1 cellular context compared by ENCODE assay signal in genomic region chr2:174632847-174633620, GRCh38.
TF ChIP-seq lines count a peak whose summit lies in the region.

No MANE protein-coding gene starts in this region.

TF ChIP-seq in GM12878, 131 proteins besides CTCF, POLR2A, EP300 and RAD21 (continued from another document and continues in another):
- TF ChIP-seq, protein P1, sequence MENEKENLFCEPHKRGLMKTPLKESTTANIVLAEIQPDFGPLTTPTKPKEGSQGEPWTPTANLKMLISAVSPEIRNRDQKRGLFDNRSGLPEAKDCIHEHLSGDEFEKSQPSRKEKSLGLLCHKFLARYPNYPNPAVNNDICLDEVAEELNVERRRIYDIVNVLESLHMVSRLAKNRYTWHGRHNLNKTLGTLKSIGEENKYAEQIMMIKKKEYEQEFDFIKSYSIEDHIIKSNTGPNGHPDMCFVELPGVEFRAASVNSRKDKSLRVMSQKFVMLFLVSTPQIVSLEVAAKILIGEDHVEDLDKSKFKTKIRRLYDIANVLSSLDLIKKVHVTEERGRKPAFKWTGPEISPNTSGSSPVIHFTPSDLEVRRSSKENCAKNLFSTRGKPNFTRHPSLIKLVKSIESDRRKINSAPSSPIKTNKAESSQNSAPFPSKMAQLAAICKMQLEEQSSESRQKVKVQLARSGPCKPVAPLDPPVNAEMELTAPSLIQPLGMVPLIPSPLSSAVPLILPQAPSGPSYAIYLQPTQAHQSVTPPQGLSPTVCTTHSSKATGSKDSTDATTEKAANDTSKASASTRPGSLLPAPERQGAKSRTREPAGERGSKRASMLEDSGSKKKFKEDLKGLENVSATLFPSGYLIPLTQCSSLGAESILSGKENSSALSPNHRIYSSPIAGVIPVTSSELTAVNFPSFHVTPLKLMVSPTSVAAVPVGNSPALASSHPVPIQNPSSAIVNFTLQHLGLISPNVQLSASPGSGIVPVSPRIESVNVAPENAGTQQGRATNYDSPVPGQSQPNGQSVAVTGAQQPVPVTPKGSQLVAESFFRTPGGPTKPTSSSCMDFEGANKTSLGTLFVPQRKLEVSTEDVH (IDR thresholded peaks at IDR 0.05; ENCODE audit: low read depth, partially characterized antibody), result no peak
- TF ChIP-seq PML (IDR thresholded peaks at IDR 0.05; ENCODE audit: low read length) (no peak), FOS (IDR thresholded peaks at IDR 0.05; ENCODE audit: borderline replicate concordance, extremely low read depth, insufficient read length) (no peak), IKZF1 (conservative IDR thresholded peaks at IDR 0.05) (0 out of 2 replicates have a peak, but pooled peaks have one; percentile 41), MEF2A (IDR thresholded peaks at IDR 0.05; ENCODE audit: insufficient read depth, low read depth, low read length) (no peak), ZNF384 (IDR thresholded peaks at IDR 0.05; ENCODE audit: borderline replicate concordance, low read depth, low read length) (no peak), MTA3 (IDR thresholded peaks at IDR 0.05; ENCODE audit: borderline replicate concordance, low read length) (no peak), MEF2B (IDR thresholded peaks at IDR 0.05; ENCODE audit: partially characterized antibody, poor library complexity, severe bottlenecking) (no peak), ZBED1 (IDR thresholded peaks at IDR 0.05; ENCODE audit: borderline replicate concordance) (no peak), WRNIP1 (IDR thresholded peaks at IDR 0.05; ENCODE audit: borderline replicate concordance, low read depth, low read length) (0 out of 2 replicates have a peak, but pooled peaks have one; percentile 81), KLF5 (IDR thresholded peaks at IDR 0.05; ENCODE audit: partially characterized antibody) (no peak), GATAD2B (conservative IDR thresholded peaks at IDR 0.05; ENCODE audit: low read depth) (no peak; the same call in 1 of the 2 replicates), CREB1 (IDR thresholded peaks at IDR 0.05; ENCODE audit: low read depth) (no peak), STAT3 (IDR thresholded peaks at IDR 0.05; ENCODE audit: low read depth, low read length) (no peak), SMARCA5 (IDR thresholded peaks at IDR 0.05) (peak; percentile 16; the same call in 1 of the 2 replicates), NR2C2 (IDR thresholded peaks at IDR 0.05; ENCODE audit: borderline replicate concordance, control insufficient read depth, insufficient read length, low read depth) (no peak), HDAC2 (IDR thresholded peaks at IDR 0.05) (no peak), SREBF1 (IDR thresholded peaks at IDR 0.05; ENCODE audit: low read length) (no peak), ATF7 (IDR thresholded peaks at IDR 0.05; ENCODE audit: low read depth) (no peak), GABPA (IDR thresholded peaks at IDR 0.05; ENCODE audit: low read depth) (0 out of 2 replicates have a peak, but pooled peaks have one; percentile 29), RCOR1 (conservative IDR thresholded peaks at IDR 0.05; ENCODE audit: low read depth, low read length) (no peak), KDM1A (IDR thresholded peaks at IDR 0.05; ENCODE audit: borderline replicate concordance) (no peak), CBX3 (IDR thresholded peaks at IDR 0.05; ENCODE audit: borderline replicate concordance, low read depth) (no peak), NR2F1 (conservative IDR thresholded peaks at IDR 0.05) (no peak), RB1 (IDR thresholded peaks at IDR 0.05; ENCODE audit: borderline replicate concordance) (no peak), PAX8 (IDR thresholded peaks at IDR 0.05) (no peak), ESRRA (IDR thresholded peaks at IDR 0.05; ENCODE audit: low read length) (no peak), IRF4 (IDR thresholded peaks at IDR 0.05; ENCODE audit: low read depth, low read length) (peak; percentile 65; the same call in 1 of the 2 replicates), POU2F2 (IDR thresholded peaks at IDR 0.05; ENCODE audit: borderline replicate concordance, low read depth, low read length) (no peak), SIN3A (IDR thresholded peaks at IDR 0.05; ENCODE audit: low read depth, low read length) (no peak), ZZZ3 (IDR thresholded peaks at IDR 0.05; ENCODE audit: control insufficient read depth, insufficient read length, low read depth) (no peak), JUNB (IDR thresholded peaks at IDR 0.05) (no peak), CREM (IDR thresholded peaks at IDR 0.05; ENCODE audit: low read depth) (no peak), TARDBP (IDR thresholded peaks at IDR 0.05; ENCODE audit: borderline replicate concordance) (no peak), TCF12 (IDR thresholded peaks at IDR 0.05; ENCODE audit: low read depth, low read length) (no peak), CHD4 (IDR thresholded peaks at IDR 0.05) (no peak), SMAD1 (IDR thresholded peaks at IDR 0.05; ENCODE audit: low read depth, partially characterized antibody) (no peak), MLLT1 (IDR thresholded peaks at IDR 0.05) (peak; percentile 1; the same call in 1 of the 2 replicates), ASH2L (IDR thresholded peaks at IDR 0.05; ENCODE audit: borderline replicate concordance, low read depth) (peak; percentile 88; the same call in 1 of the 2 replicates), CEBPZ (IDR thresholded peaks at IDR 0.05; ENCODE audit: low read depth, low read length) (no peak), IKZF2 (IDR thresholded peaks at IDR 0.05) (0 out of 4 replicates have a peak, but pooled peaks of 1 of the 2 experiments have one; percentile 5), FOXK2 (IDR thresholded peaks at IDR 0.05) (no peak), MTA2 (IDR thresholded peaks at IDR 0.05; ENCODE audit: low read depth) (no peak), SMC3 (IDR thresholded peaks at IDR 0.05; ENCODE audit: borderline replicate concordance, low read length) (no peak)
- TF ChIP-seq, protein P2, sequence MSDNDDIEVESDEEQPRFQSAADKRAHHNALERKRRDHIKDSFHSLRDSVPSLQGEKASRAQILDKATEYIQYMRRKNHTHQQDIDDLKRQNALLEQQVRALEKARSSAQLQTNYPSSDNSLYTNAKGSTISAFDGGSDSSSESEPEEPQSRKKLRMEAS (IDR thresholded peaks at IDR 0.05; ENCODE audit: low read depth, low read length), result no peak
- TF ChIP-seq, protein P3, sequence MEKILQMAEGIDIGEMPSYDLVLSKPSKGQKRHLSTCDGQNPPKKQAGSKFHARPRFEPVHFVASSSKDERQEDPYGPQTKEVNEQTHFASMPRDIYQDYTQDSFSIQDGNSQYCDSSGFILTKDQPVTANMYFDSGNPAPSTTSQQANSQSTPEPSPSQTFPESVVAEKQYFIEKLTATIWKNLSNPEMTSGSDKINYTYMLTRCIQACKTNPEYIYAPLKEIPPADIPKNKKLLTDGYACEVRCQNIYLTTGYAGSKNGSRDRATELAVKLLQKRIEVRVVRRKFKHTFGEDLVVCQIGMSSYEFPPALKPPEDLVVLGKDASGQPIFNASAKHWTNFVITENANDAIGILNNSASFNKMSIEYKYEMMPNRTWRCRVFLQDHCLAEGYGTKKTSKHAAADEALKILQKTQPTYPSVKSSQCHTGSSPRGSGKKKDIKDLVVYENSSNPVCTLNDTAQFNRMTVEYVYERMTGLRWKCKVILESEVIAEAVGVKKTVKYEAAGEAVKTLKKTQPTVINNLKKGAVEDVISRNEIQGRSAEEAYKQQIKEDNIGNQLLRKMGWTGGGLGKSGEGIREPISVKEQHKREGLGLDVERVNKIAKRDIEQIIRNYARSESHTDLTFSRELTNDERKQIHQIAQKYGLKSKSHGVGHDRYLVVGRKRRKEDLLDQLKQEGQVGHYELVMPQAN (conservative IDR thresholded peaks at IDR 0.05), result no peak
- TF ChIP-seq, protein P4, sequence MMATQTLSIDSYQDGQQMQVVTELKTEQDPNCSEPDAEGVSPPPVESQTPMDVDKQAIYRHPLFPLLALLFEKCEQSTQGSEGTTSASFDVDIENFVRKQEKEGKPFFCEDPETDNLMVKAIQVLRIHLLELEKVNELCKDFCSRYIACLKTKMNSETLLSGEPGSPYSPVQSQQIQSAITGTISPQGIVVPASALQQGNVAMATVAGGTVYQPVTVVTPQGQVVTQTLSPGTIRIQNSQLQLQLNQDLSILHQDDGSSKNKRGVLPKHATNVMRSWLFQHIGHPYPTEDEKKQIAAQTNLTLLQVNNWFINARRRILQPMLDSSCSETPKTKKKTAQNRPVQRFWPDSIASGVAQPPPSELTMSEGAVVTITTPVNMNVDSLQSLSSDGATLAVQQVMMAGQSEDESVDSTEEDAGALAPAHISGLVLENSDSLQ (IDR thresholded peaks at IDR 0.05), result no peak
- TF ChIP-seq, protein P5, sequence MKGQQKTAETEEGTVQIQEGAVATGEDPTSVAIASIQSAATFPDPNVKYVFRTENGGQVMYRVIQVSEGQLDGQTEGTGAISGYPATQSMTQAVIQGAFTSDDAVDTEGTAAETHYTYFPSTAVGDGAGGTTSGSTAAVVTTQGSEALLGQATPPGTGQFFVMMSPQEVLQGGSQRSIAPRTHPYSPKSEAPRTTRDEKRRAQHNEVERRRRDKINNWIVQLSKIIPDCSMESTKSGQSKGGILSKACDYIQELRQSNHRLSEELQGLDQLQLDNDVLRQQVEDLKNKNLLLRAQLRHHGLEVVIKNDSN (IDR thresholded peaks at IDR 0.05; ENCODE audit: borderline replicate concordance, extremely low read length, insufficient read depth, low read depth, low read length), result no peak
- TF ChIP-seq, protein P6, sequence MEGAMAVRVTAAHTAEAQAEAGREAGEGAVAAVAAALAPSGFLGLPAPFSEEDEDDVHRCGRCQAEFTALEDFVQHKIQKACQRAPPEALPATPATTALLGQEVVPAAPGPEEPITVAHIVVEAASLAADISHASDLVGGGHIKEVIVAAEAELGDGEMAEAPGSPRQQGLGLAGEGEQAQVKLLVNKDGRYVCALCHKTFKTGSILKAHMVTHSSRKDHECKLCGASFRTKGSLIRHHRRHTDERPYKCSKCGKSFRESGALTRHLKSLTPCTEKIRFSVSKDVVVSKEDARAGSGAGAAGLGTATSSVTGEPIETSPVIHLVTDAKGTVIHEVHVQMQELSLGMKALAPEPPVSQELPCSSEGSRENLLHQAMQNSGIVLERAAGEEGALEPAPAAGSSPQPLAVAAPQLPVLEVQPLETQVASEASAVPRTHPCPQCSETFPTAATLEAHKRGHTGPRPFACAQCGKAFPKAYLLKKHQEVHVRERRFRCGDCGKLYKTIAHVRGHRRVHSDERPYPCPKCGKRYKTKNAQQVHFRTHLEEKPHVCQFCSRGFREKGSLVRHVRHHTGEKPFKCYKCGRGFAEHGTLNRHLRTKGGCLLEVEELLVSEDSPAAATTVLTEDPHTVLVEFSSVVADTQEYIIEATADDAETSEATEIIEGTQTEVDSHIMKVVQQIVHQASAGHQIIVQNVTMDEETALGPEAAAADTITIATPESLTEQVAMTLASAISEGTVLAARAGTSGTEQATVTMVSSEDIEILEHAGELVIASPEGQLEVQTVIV (IDR thresholded peaks at IDR 0.05; ENCODE audit: borderline replicate concordance, partially characterized antibody), result no peak
- TF ChIP-seq, protein P7, sequence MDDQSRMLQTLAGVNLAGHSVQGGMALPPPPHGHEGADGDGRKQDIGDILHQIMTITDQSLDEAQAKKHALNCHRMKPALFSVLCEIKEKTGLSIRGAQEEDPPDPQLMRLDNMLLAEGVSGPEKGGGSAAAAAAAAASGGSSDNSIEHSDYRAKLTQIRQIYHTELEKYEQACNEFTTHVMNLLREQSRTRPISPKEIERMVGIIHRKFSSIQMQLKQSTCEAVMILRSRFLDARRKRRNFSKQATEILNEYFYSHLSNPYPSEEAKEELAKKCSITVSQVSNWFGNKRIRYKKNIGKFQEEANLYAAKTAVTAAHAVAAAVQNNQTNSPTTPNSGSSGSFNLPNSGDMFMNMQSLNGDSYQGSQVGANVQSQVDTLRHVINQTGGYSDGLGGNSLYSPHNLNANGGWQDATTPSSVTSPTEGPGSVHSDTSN (IDR thresholded peaks at IDR 0.05; ENCODE audit: insufficient replicate concordance, low read depth, low read length), result no peak
- TF ChIP-seq, protein P8, sequence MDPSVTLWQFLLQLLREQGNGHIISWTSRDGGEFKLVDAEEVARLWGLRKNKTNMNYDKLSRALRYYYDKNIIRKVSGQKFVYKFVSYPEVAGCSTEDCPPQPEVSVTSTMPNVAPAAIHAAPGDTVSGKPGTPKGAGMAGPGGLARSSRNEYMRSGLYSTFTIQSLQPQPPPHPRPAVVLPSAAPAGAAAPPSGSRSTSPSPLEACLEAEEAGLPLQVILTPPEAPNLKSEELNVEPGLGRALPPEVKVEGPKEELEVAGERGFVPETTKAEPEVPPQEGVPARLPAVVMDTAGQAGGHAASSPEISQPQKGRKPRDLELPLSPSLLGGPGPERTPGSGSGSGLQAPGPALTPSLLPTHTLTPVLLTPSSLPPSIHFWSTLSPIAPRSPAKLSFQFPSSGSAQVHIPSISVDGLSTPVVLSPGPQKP (IDR thresholded peaks at IDR 0.05; ENCODE audit: low read depth, low read length), result no peak
